Comparison of ENCODE assay signal across 11 cellular contexts in the genomic region with DNA sequence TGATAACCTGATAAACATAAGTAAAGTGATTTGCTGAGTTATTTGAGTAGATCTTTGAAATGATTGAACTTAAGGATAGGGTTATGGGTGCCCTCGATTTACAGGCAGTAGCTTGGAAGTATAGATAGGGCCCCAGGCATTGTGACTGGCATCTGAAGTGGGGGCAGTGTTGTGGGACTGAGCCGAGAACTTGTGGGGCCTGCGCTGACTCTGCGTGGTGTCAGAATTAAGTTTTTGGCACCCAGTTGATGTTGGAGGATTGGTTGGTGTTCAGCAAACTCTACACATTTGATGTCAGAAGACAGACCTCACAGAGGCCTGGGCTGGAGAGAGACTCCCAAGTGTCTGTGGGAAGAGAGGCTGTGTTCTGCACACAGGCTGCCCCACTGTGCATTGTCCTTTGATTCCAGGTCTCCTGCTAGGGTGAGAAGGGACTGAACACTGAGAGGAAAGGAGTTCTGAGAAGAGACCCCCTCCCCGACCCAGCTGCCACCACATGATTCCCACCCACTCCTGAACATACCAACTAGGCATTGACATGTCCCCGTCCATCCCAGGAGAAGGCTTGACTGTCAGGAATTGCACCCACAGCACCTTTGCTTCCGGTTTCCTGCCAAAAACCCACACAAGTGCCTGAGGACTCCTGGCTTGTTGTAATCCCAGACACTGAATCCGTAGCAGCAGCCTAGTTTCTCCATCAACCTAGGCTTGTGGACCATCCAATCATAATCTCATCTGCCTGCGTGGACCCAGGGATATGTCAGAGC. TPM values are rescaled to one million over a fixed set of nuclear protein-coding genes. Genes with fewer than 3 reads are reported as not detected.
DNase-seq lines count a peak whose midpoint lies in the region; ATAC-seq and TF ChIP-seq lines count a peak whose summit lies in the region.
"Had no signal": no experiment of that assay in that cellular context is flagged by ENCODE, and none has a peak within 500 bp of the region (broad histone marks: within the 10 kb centered on the region; RNA-seq: fewer than 3 reads in every experiment).

No MANE protein-coding gene starts in this region.

- H3K36me3 ChIP-seq in GM23248 (ENCODE audit: low read depth) = no peaks in the 10 kb centered on the region
- H3K36me3 ChIP-seq: left ventricle myocardium inferior had no signal

- H3K4me1 Mint-ChIP-seq in brain = peaks cover 52% of the 10 kb centered on the region
- peaks cover 38 to 89% (median 86%) of the 10 kb centered on the region in 4 donors for H3K4me1 Mint-ChIP-seq in naive thymus-derived CD8-positive, alpha-beta T cell

- H3K27ac ChIP-seq in AG04450 (ENCODE audit: low read depth, low read length) (peak overlapping the region; percentile 88), GM23248 (peak overlapping the region; percentile 94)
- H3K27ac ChIP-seq: left ventricle myocardium inferior had no signal

- H3K4me3 ChIP-seq in AG04450 (ENCODE audit: low read depth, low read length) (no peak overlapping the region; the same call in 1 of the 2 replicates), GM23248 (peak overlapping the region; percentile 43; the same call in 1 of the 2 replicates)
- H3K4me3 ChIP-seq: left ventricle myocardium inferior had no signal

- in situ Hi-C loops in GM23248 (cut with MboI) = loop anchor here (25.0 kb wide), 1 partner anchor 916 kb away; the partner anchor contains the start of gene SETD1A

- peaks cover 6% of the 10 kb centered on the region for H3K27me3 Mint-ChIP-seq in brain
- H3K27me3 Mint-ChIP-seq in naive thymus-derived CD8-positive, alpha-beta T cell = no peaks in the 10 kb centered on the region

- TF ChIP-seq CTCF in AG04450 (IDR thresholded peaks at IDR 0.05; ENCODE audit: low read depth, low read length) (no peak), brain (conservative IDR thresholded peaks at IDR 0.05) (no peak)

- no peaks in the 10 kb centered on the region for H4K20me1 ChIP-seq in GM23248 (ENCODE audit: insufficient read depth)

- WGBS in GM23248 (ENCODE audit: low coverage in 1 of 2, low lambda C conversion rate in 2 of 2, missing lambda C conversion rate in 2 of 2), 2 experiments = 82 to 91% methylated on average over 9 of the region's 9 CpGs

- peak overlapping the region; percentile 54 for H3K9ac ChIP-seq in GM23248

- peaks cover 91% of the 10 kb centered on the region for H3K79me2 ChIP-seq in GM23248 (ENCODE audit: insufficient read depth)

- H3K36me3 Mint-ChIP-seq in brain = peaks cover 46% of the 10 kb centered on the region
- H3K36me3 Mint-ChIP-seq in naive thymus-derived CD8-positive, alpha-beta T cell = peaks cover 0 to 41% (median 8%) of the 10 kb centered on the region in 3 donors

- no peaks in the 10 kb centered on the region for H3K9me2 ChIP-seq in GM23248 (ENCODE audit: insufficient read depth)

- CTCF ChIA-PET in AG04450 (lab: Charles Lee) = interaction anchor here (3.0 kb wide), 1 partner anchor 10 kb away, joined by 25 read pairs; no protein-coding TSS in a partner anchor

- H3F3A ChIP-seq in GM23248 (ENCODE audit: insufficient read depth) = peaks cover 47% of the 10 kb centered on the region

- no peak for DNase-seq in AG04450 (ENCODE audit: low read depth, low spot score)
- DNase-seq in GM23248 = no peak
- DNase-seq in naive thymus-derived CD8-positive, alpha-beta T cell = no peak
- no peak for DNase-seq in NCI-H748 (lab: John Stamatoyannopoulos, UW; ENCODE audit: unreplicated experiment)
- DNase-seq: DMS 273 treated with DMSO at 0.1 percent for 48 hours, left ventricle myocardium inferior, NCI-H2171 treated with DMSO at 0.1 percent for 48 hours had no signal

- peak in 1 of 2 donors; percentile 0 for ATAC-seq in naive thymus-derived CD8-positive, alpha-beta T cell
- no peak for ATAC-seq in GM18858 (IDR thresholded peaks at IDR 0.05; ENCODE audit: unreplicated experiment)
- no peak for ATAC-seq in GM21526 (IDR thresholded peaks at IDR 0.05; ENCODE audit: low FRiP score, unreplicated experiment)
- ATAC-seq in GM21786 (IDR thresholded peaks at IDR 0.05; ENCODE audit: unreplicated experiment) = no peak

- POLR2A ChIA-PET in AG04450 (lab: Yijun Ruan, JAX) = no interaction called here
- POLR2A ChIA-PET in naive thymus-derived CD8-positive, alpha-beta T cell (lab: Charles Lee) = no interaction called here

- peaks cover 45% of the 10 kb centered on the region for H3K4me1 ChIP-seq in GM23248 (ENCODE audit: insufficient read depth)

- peak overlapping the region in 4 of 5 experiments; percentile 2 to 76 (median 48) for H3K27ac Mint-ChIP-seq in brain
- peak overlapping the region; percentile 33 to 96 (median 80) for H3K27ac Mint-ChIP-seq in naive thymus-derived CD8-positive, alpha-beta T cell

- no peaks in the 10 kb centered on the region for H3K27me3 ChIP-seq in AG04450 (ENCODE audit: control insufficient read depth, insufficient read depth, low read length)
- H3K27me3 ChIP-seq in GM23248 (replicated peaks; ENCODE audit: insufficient read depth) = no peaks in the 10 kb centered on the region

- peak overlapping the region in 1 of 5 experiments; percentile 50 for H3K4me3 Mint-ChIP-seq in brain
- peak overlapping the region in 9 of 10 donors; percentile 21 to 97 (median 64) for H3K4me3 Mint-ChIP-seq in naive thymus-derived CD8-positive, alpha-beta T cell

- H3K9me3 ChIP-seq in AG04450 (ENCODE audit: control insufficient read depth, insufficient read depth, low read length) = peaks cover 9% of the 10 kb centered on the region
- no peaks in the 10 kb centered on the region for H3K9me3 ChIP-seq in GM23248 (ENCODE audit: low read depth)
- H3K9me3 ChIP-seq: left ventricle myocardium inferior had no signal

- peak overlapping the region; percentile 72 for H3K4me2 ChIP-seq in GM23248 (ENCODE audit: unreplicated experiment)

- H3K9me3 Mint-ChIP-seq in brain = peaks cover 0 to 3% (median 0%) of the 10 kb centered on the region in 5 experiments
- no peaks in the 10 kb centered on the region for H3K9me3 Mint-ChIP-seq in naive thymus-derived CD8-positive, alpha-beta T cell

- no peak overlapping the region for H2AFZ ChIP-seq in GM23248

RNA-seq across cellular contexts. Expression of gene ZNF267, which starts 4.5 kb away (rescaled TPM):
- polyA plus RNA-seq in AG04450 (2011; rRNA removed) (5.1 and 6.8 TPM in 2 replicates), GM23248 (2016; fragmentation: Nextera tagmentation; extraction: Ambion mirVana) (3.5 and 5.9 TPM in 2 replicates), brain (ENCODE audit: insufficient read depth, low read depth, low replicate concordance) (0.58 TPM)
- 6.4 and 9.2 TPM in 2 replicates for polyA minus RNA-seq in AG04450 (2011; rRNA and poly(A)+ RNA removed)
- 6.6 and 6.7 TPM in 2 replicates for total RNA-seq in GM23248 (2014; rRNA removed; shearing (Covaris generic))
- 10 to 100 TPM; 48.1 to 49.2 TPM for total RNA-seq in naive thymus-derived CD8-positive, alpha-beta T cell
- 1 to 10 TPM; 7.3 to 8.1 (median 8.0) TPM for polyA plus RNA-seq in naive thymus-derived CD8-positive, alpha-beta T cell
